In genomic region chr2:184596819-184597411, GRCh38 we compare ENCODE assay signal across 7 cellular contexts. TPM values are rescaled to one million over a fixed set of nuclear protein-coding genes. Genes with fewer than 3 reads are reported as not detected.
DNase-seq lines count a peak whose midpoint lies in the region; ATAC-seq and TF ChIP-seq lines count a peak whose summit lies in the region.

No MANE protein-coding gene starts in this region.

- peak overlapping the region in 2 of 3 donors; percentile 7 to 64 for H3K27ac ChIP-seq in right lobe of liver

- intact Hi-C loops in right lobe of liver (cut with DNase I): no loop called here

- H3K36me3 Mint-ChIP-seq in effector memory CD8-positive, alpha-beta T cell (ENCODE audit: insufficient read depth): no peaks in the 10 kb centered on the region

- no peaks in the 10 kb centered on the region for H3K36me3 ChIP-seq in right lobe of liver

- H3K4me3 Mint-ChIP-seq in effector memory CD8-positive, alpha-beta T cell: no peak overlapping the region

- H3K9me3 ChIP-seq in right lobe of liver: no peaks in the 10 kb centered on the region

- H3K4me3 ChIP-seq in right lobe of liver: peak overlapping the region in 1 of 3 donors; percentile 64

- H3K27me3 Mint-ChIP-seq in effector memory CD8-positive, alpha-beta T cell: peaks cover 7 to 30% of the 10 kb centered on the region in 2 donors

- H3K27me3 ChIP-seq in right lobe of liver: no peaks in the 10 kb centered on the region

- WGBS in right lobe of liver (ENCODE audit: insufficient coverage, low coverage, low lambda C conversion rate, missing lambda C conversion rate): 31% methylated on average over 5 of the region's 5 CpGs

- DNase-seq in KG1 (lab: John Stamatoyannopoulos, UW) (peak; percentile 64), astrocyte of the hippocampus (ENCODE audit: low read depth, low spot score) (peak; percentile 80), right lobe of liver (no peak)
- DNase-seq in effector memory CD8-positive, alpha-beta T cell: no peak
- DNase-seq in stimulated activated CD4-positive, alpha-beta T cell treated with anti-CD3 and anti-CD28 coated beads, Interleukin-1b, Interleukin-23, amount 100 ng/mL, for 48 hours: no peak

- ATAC-seq in GM18907 (IDR thresholded peaks at IDR 0.05; ENCODE audit: unreplicated experiment) (peak; percentile 30), right lobe of liver (peak in 3 of 4 donors; percentile 2 to 36 (median 7)), HG03439 (IDR thresholded peaks at IDR 0.05; ENCODE audit: unreplicated experiment) (no peak)
- ATAC-seq in effector memory CD8-positive, alpha-beta T cell (replicated peaks): no peak

- no peaks in the 10 kb centered on the region for H3K4me1 ChIP-seq in right lobe of liver

- peaks cover 0 to 2% of the 10 kb centered on the region in 2 donors for H3K4me1 Mint-ChIP-seq in effector memory CD8-positive, alpha-beta T cell (ENCODE audit: low read depth in 2 of 2)

- no peak overlapping the region for H3K27ac Mint-ChIP-seq in effector memory CD8-positive, alpha-beta T cell

- TF ChIP-seq POLR2A in right lobe of liver (IDR thresholded peaks at IDR 0.05): no peak

- peak in 1 of 4 donors; percentile 16 for TF ChIP-seq CTCF in right lobe of liver (IDR thresholded peaks at IDR 0.05)

- peaks cover 5 to 11% of the 10 kb centered on the region in 2 donors for H3K9me3 Mint-ChIP-seq in effector memory CD8-positive, alpha-beta T cell

RNA-seq across cellular contexts. Expression of gene ZNF804A, which starts 1.4 kb away (rescaled TPM):
- under 1 TPM in 3 of 6 experiments, not detected in 3; 0.06 to 0.30 (median 0.20) TPM for total RNA-seq in right lobe of liver

Comparison
In these comparisons a context has a peak if more than half of its experiments do, and no peak if none do; other contexts are left out.
1. ATAC-seq: peak in GM18907 (single experiment) and right lobe of liver (3 of 4); none in HG03439 (single experiment) and effector memory CD8-positive, alpha-beta T cell (single experiment).
2. DNase-seq: peak in KG1 (single experiment) and astrocyte of the hippocampus (single experiment); none in right lobe of liver (0 of 3), effector memory CD8-positive, alpha-beta T cell (0 of 3) and stimulated activated CD4-positive, alpha-beta T cell treated with anti-CD3 and anti-CD28 coated beads, Interleukin-1b, Interleukin-23, amount 100 ng/mL, for 48 hours (single experiment).